ENCODE assay signal across 13 cellular contexts in genomic region chr14:105059917-105060565, GRCh38. TPM values are rescaled to one million over a fixed set of nuclear protein-coding genes. Genes with fewer than 3 reads are reported as not detected.
DNase-seq lines count a peak whose midpoint lies in the region; ATAC-seq and TF ChIP-seq lines count a peak whose summit lies in the region.
"Had no signal": no experiment of that assay in that cellular context is flagged by ENCODE, and none has a peak within 500 bp of the region (broad histone marks: within the 10 kb centered on the region; RNA-seq: fewer than 3 reads in every experiment).

No MANE protein-coding gene starts in this region.

- peak overlapping the region; percentile 86 for H3K4me3 Mint-ChIP-seq in activated CD8-positive, alpha-beta T cell treated with anti-CD3 and anti-CD28 coated beads for 36 hours
- peak overlapping the region; percentile 95 for H3K4me3 Mint-ChIP-seq in stimulated activated naive CD8-positive, alpha-beta T cell treated with anti-CD3 and anti-CD28 coated beads, Interleukin-15, Interleukin-2, amounts not matched to agents 100 ng/mL and 50 ng/mL, for 24 hours
- no peak overlapping the region for H3K4me3 Mint-ChIP-seq in WTC11
- H3K4me3 Mint-ChIP-seq: brain, nephron progenitor cell had no signal

- DNase-seq in activated CD4-positive, alpha-beta T cell treated with anti-CD3 and anti-CD28 coated beads, Interleukin-2, amount 50 U/mL, for 48 hours: peak; percentile 37 to 54
- DNase-seq in activated CD4-positive, alpha-beta T cell treated with anti-CD3 and anti-CD28 coated beads for 1 hour: no peak
- peak; percentile 49 for DNase-seq in activated CD8-positive, alpha-beta T cell treated with anti-CD3 and anti-CD28 coated beads for 36 hours
- peak; percentile 26 for DNase-seq in left ventricle myocardium superior
- DNase-seq in WTC11 (ENCODE audit: low spot score): no peak
- DNase-seq in epidermal melanocyte (ENCODE audit: insufficient read length, low spot score): no peak
- DNase-seq: EL, NCI-H526, nephron progenitor cell had no signal

- H3K27me3 Mint-ChIP-seq in activated CD8-positive, alpha-beta T cell treated with anti-CD3 and anti-CD28 coated beads for 36 hours: no peaks in the 10 kb centered on the region
- H3K27me3 Mint-ChIP-seq in stimulated activated naive CD8-positive, alpha-beta T cell treated with anti-CD3 and anti-CD28 coated beads, Interleukin-15, Interleukin-2, amounts not matched to agents 100 ng/mL and 50 ng/mL, for 24 hours: no peaks in the 10 kb centered on the region
- peaks cover 23% of the 10 kb centered on the region for H3K27me3 Mint-ChIP-seq in WTC11 (ENCODE audit: low read depth)

- no peaks in the 10 kb centered on the region for H3K9me3 Mint-ChIP-seq in activated CD8-positive, alpha-beta T cell treated with anti-CD3 and anti-CD28 coated beads for 36 hours
- H3K9me3 Mint-ChIP-seq in stimulated activated naive CD8-positive, alpha-beta T cell treated with anti-CD3 and anti-CD28 coated beads, Interleukin-15, Interleukin-2, amounts not matched to agents 100 ng/mL and 50 ng/mL, for 24 hours: no peaks in the 10 kb centered on the region
- H3K9me3 Mint-ChIP-seq in WTC11: no peaks in the 10 kb centered on the region
- H3K9me3 Mint-ChIP-seq: nephron progenitor cell had no signal

- no peak for TF ChIP-seq CTCF in activated CD8-positive, alpha-beta T cell treated with anti-CD3 and anti-CD28 coated beads for 36 hours (IDR thresholded peaks at IDR 0.05)
- no peak for TF ChIP-seq CTCF in WTC11 (IDR thresholded peaks at IDR 0.05)

- POLR2A ChIA-PET in activated CD8-positive, alpha-beta T cell treated with anti-CD3 and anti-CD28 coated beads for 36 hours (lab: Charles Lee): interaction anchor here (0.6 to 4.6 kb wide), 7 partner anchors 10 to 1514 kb away, joined by 3 to 33 read pairs (median 6); partner anchors contain the start of gene PACS2
- POLR2A ChIA-PET in WTC11 (lab: Charles Lee): no interaction called here

- CTCF ChIA-PET in activated CD8-positive, alpha-beta T cell treated with anti-CD3 and anti-CD28 coated beads for 36 hours (lab: Charles Lee): interaction anchor here (1.0 to 10.0 kb wide), 10 partner anchors 12 to 85 kb away, joined by 3 to 72 read pairs (median 8); partner anchors contain the start of gene CLBA1
- CTCF ChIA-PET in WTC11 (lab: Charles Lee): interaction anchor here (0.7 to 4.4 kb wide), 7 partner anchors 14 to 421 kb away, joined by 3 to 31 read pairs (median 7); no protein-coding TSS in a partner anchor

- peaks cover 31% of the 10 kb centered on the region for H3K36me3 Mint-ChIP-seq in activated CD8-positive, alpha-beta T cell treated with anti-CD3 and anti-CD28 coated beads for 36 hours (ENCODE audit: low read depth)
- H3K36me3 Mint-ChIP-seq in stimulated activated naive CD8-positive, alpha-beta T cell treated with anti-CD3 and anti-CD28 coated beads, Interleukin-15, Interleukin-2, amounts not matched to agents 100 ng/mL and 50 ng/mL, for 24 hours (ENCODE audit: low read depth): peaks cover 43% of the 10 kb centered on the region
- H3K36me3 Mint-ChIP-seq in WTC11: no peaks in the 10 kb centered on the region
- H3K36me3 Mint-ChIP-seq: brain had no signal

- H3K4me1 Mint-ChIP-seq in activated CD8-positive, alpha-beta T cell treated with anti-CD3 and anti-CD28 coated beads for 36 hours (ENCODE audit: low read depth): peaks cover 50% of the 10 kb centered on the region
- H3K4me1 Mint-ChIP-seq in stimulated activated naive CD8-positive, alpha-beta T cell treated with anti-CD3 and anti-CD28 coated beads, Interleukin-15, Interleukin-2, amounts not matched to agents 100 ng/mL and 50 ng/mL, for 24 hours (ENCODE audit: low read depth): peaks cover 68% of the 10 kb centered on the region
- peaks cover 15% of the 10 kb centered on the region; the same call in 1 of the 2 replicates for H3K4me1 Mint-ChIP-seq in WTC11

- ATAC-seq in activated CD8-positive, alpha-beta T cell treated with anti-CD3 and anti-CD28 coated beads for 36 hours: peak; percentile 4
- ATAC-seq in left ventricle myocardium superior (no peak), WTC11 (no peak), GM21390 (IDR thresholded peaks at IDR 0.05; ENCODE audit: unreplicated experiment) (no peak)

- intact Hi-C loops in activated CD8-positive, alpha-beta T cell treated with anti-CD3 and anti-CD28 coated beads for 36 hours (cut with micrococcal nuclease): no loop called here
- intact Hi-C loops in left ventricle myocardium superior (cut with micrococcal nuclease): no loop called here

- H3K27ac Mint-ChIP-seq in activated CD8-positive, alpha-beta T cell treated with anti-CD3 and anti-CD28 coated beads for 36 hours: peak overlapping the region; percentile 96
- H3K27ac Mint-ChIP-seq in stimulated activated naive CD8-positive, alpha-beta T cell treated with anti-CD3 and anti-CD28 coated beads, Interleukin-15, Interleukin-2, amounts not matched to agents 100 ng/mL and 50 ng/mL, for 24 hours: peak overlapping the region; percentile 98
- H3K27ac Mint-ChIP-seq in WTC11: no peak overlapping the region
- H3K27ac Mint-ChIP-seq: nephron progenitor cell had no signal

TF ChIP-seq in WTC11, 78 proteins besides CTCF, POLR2A, EP300 and RAD21 (continues in another document):
- TF ChIP-seq NR1H2 (CRISPR knock-in tag; IDR thresholded peaks at IDR 0.05) (no peak), TCF7 (CRISPR knock-in tag; IDR thresholded peaks at IDR 0.05; ENCODE audit: low read depth) (no peak), ELF4 (CRISPR knock-in tag; IDR thresholded peaks at IDR 0.05; ENCODE audit: low read depth) (no peak), ESRRA (CRISPR knock-in tag; IDR thresholded peaks at IDR 0.05; ENCODE audit: borderline replicate concordance) (no peak), ZNF317 (CRISPR knock-in tag; IDR thresholded peaks at IDR 0.05; ENCODE audit: borderline replicate concordance, low read depth) (no peak), CREM (CRISPR knock-in tag; IDR thresholded peaks at IDR 0.05) (no peak)
- TF ChIP-seq, protein P1, sequence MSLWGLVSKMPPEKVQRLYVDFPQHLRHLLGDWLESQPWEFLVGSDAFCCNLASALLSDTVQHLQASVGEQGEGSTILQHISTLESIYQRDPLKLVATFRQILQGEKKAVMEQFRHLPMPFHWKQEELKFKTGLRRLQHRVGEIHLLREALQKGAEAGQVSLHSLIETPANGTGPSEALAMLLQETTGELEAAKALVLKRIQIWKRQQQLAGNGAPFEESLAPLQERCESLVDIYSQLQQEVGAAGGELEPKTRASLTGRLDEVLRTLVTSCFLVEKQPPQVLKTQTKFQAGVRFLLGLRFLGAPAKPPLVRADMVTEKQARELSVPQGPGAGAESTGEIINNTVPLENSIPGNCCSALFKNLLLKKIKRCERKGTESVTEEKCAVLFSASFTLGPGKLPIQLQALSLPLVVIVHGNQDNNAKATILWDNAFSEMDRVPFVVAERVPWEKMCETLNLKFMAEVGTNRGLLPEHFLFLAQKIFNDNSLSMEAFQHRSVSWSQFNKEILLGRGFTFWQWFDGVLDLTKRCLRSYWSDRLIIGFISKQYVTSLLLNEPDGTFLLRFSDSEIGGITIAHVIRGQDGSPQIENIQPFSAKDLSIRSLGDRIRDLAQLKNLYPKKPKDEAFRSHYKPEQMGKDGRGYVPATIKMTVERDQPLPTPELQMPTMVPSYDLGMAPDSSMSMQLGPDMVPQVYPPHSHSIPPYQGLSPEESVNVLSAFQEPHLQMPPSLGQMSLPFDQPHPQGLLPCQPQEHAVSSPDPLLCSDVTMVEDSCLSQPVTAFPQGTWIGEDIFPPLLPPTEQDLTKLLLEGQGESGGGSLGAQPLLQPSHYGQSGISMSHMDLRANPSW (CRISPR knock-in tag; conservative IDR thresholded peaks at IDR 0.05; ENCODE audit: low read depth): no peak
- TF ChIP-seq, protein P2, sequence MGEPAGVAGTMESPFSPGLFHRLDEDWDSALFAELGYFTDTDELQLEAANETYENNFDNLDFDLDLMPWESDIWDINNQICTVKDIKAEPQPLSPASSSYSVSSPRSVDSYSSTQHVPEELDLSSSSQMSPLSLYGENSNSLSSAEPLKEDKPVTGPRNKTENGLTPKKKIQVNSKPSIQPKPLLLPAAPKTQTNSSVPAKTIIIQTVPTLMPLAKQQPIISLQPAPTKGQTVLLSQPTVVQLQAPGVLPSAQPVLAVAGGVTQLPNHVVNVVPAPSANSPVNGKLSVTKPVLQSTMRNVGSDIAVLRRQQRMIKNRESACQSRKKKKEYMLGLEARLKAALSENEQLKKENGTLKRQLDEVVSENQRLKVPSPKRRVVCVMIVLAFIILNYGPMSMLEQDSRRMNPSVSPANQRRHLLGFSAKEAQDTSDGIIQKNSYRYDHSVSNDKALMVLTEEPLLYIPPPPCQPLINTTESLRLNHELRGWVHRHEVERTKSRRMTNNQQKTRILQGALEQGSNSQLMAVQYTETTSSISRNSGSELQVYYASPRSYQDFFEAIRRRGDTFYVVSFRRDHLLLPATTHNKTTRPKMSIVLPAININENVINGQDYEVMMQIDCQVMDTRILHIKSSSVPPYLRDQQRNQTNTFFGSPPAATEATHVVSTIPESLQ (CRISPR knock-in tag; IDR thresholded peaks at IDR 0.05): no peak

RNA-seq across cellular contexts. Expression of gene GPR132, which starts 5.2 kb away (rescaled TPM):
- total RNA-seq in activated CD8-positive, alpha-beta T cell treated with anti-CD3 and anti-CD28 coated beads for 36 hours: 10 to 100 TPM; 15.1 to 16.4 TPM
- 1.3 TPM for total RNA-seq in left ventricle myocardium superior
- 0.09 to 0.13 TPM in 2 of 3 replicates, not detected in the other for total RNA-seq in WTC11 (2021)
- total RNA-seq: SJSA1 had no signal

RNA-seq across cellular contexts. Expression of gene CDCA4, which starts 39.2 kb away (rescaled TPM):
- total RNA-seq in activated CD8-positive, alpha-beta T cell treated with anti-CD3 and anti-CD28 coated beads for 36 hours: 10 to 100 TPM; 59.4 to 63.5 TPM
- total RNA-seq in left ventricle myocardium superior: 1.9 TPM
- total RNA-seq in WTC11 (2021): 55.9 to 63.3 TPM (median 58.3 TPM) in 3 replicates

Comparison
In these comparisons a context has a peak if more than half of its experiments do, and no peak if none do; other contexts are left out.
1. DNase-seq: peak in activated CD4-positive, alpha-beta T cell treated with anti-CD3 and anti-CD28 coated beads, Interleukin-2, amount 50 U/mL, for 48 hours (2 of 2), activated CD8-positive, alpha-beta T cell treated with anti-CD3 and anti-CD28 coated beads for 36 hours (single experiment) and left ventricle myocardium superior (single experiment); none in activated CD4-positive, alpha-beta T cell treated with anti-CD3 and anti-CD28 coated beads for 1 hour (single experiment), WTC11 (single experiment) and epidermal melanocyte (single experiment).
2. RNA of gene CDCA4, which starts 39.2 kb away (total RNA-seq): 59.4 to 63.5 TPM in activated CD8-positive, alpha-beta T cell treated with anti-CD3 and anti-CD28 coated beads for 36 hours and 55.9 to 63.3 TPM in WTC11; 1.9 TPM in left ventricle myocardium superior (single experiment); every median in the first group is over 10 times any median in the second.